ENCODE assay signal across 8 cellular contexts in the genomic region with DNA sequence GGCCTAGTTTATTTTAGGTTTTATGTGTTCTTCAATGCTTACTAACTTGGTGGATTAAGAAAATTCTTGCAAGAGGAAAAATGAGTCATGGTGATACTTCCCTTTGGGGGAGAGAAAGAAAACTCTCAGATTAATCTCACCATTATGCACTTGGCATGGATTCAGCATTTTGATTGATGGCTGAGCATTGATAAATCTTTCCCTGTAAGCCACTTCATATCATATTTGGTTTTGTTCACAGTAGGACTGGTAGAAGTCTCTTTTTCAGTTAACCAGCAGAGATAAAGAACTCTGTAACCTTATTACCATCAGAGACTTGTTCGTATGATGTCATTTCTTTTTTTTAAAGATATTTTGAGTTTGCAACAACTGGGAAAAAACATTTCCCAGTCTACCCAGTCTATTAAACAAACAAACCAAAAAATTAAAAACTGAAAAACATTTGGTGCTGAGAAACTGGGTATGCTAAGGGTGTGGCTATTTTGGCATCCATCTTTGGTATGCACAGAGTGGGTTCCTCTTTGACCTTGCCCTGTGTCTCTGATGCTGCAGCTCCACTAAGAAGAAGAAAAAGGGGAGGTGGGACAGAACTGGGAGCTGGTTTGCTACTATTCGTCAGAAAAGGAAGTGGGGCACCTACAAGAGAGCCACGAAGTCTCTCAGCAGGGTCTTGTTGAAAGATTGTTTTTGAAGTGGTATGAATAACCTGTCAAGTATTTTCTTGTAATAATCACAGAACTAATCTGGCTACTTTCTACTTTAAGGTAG. TPM values are rescaled to one million over a fixed set of nuclear protein-coding genes. Genes with fewer than 3 reads are reported as not detected.
A peak's percentile ranks its signal among the peaks of the same experiment; 100 is the strongest.
DNase-seq lines count a peak whose midpoint lies in the region; ATAC-seq and TF ChIP-seq lines count a peak whose summit lies in the region.

No MANE protein-coding gene starts in this region.

- no peaks in the 10 kb centered on the region for H3K9me3 ChIP-seq in PC-3 (ENCODE audit: low read length)

- H3K4me3 ChIP-seq in PC-3 (ENCODE audit: low read length), result 0 out of 2 replicates have a peak overlapping the region, but pooled peaks have one; percentile 21

- H3K4me1 Mint-ChIP-seq in endothelial cell (ENCODE audit: unreplicated experiment), result peaks cover 33% of the 10 kb centered on the region

- H3K9ac ChIP-seq in PC-3 (ENCODE audit: low read length), result no peak overlapping the region

- no peaks in the 10 kb centered on the region for H3K36me3 Mint-ChIP-seq in endothelial cell (ENCODE audit: low read depth, unreplicated experiment)

- H3K4me1 ChIP-seq in PC-3 (ENCODE audit: insufficient read depth, low read length), result peaks cover 54% of the 10 kb centered on the region

- DNase-seq in GM04503 (ENCODE audit: low read depth) (peak; percentile 40), PC-3 (peak; percentile 90), endothelial cell (ENCODE audit: low spot score) (no peak), pulmonary artery endothelial cell (ENCODE audit: low read depth, low spot score) (peak; percentile 69), iPS-NIHi7 (ENCODE audit: extremely low spot score) (no peak), nucleus accumbens (lab: John Stamatoyannopoulos, UW) (no peak)
- no peak for DNase-seq in activated CD8-positive, alpha-beta memory T cell treated with anti-CD3 and anti-CD28 coated beads, Interleukin-2, amount 50 U/mL, for 48 hours

- intact Hi-C loops in PC-3 (cut with micrococcal nuclease), result no loop called here

- no peak overlapping the region for H3K4me3 Mint-ChIP-seq in endothelial cell (ENCODE audit: unreplicated experiment)

- POLR2A ChIA-PET in PC-3 (lab: Charles Lee; ENCODE audit: unreplicated experiment), result no interaction called here

- peak overlapping the region; percentile 82 for H3K27ac ChIP-seq in PC-3 (ENCODE audit: low read length)

- CTCF ChIA-PET in PC-3 (lab: Charles Lee), result no interaction called here

- H3K27me3 ChIP-seq in PC-3 (ENCODE audit: low read length), result no peaks in the 10 kb centered on the region

- H3K9me2 ChIP-seq in PC-3 (replicated peaks; ENCODE audit: low read length), result no peaks in the 10 kb centered on the region

- peak; percentile 53 for ATAC-seq in PC-3
- no peak for ATAC-seq in GM18858 (IDR thresholded peaks at IDR 0.05; ENCODE audit: unreplicated experiment)

- no peaks in the 10 kb centered on the region for H3F3A ChIP-seq in PC-3 (ENCODE audit: low read length, unreplicated experiment)

- H3K36me3 ChIP-seq in PC-3 (ENCODE audit: low read depth, low read length), result no peaks in the 10 kb centered on the region

- peak overlapping the region; percentile 59 for H3K4me2 ChIP-seq in PC-3 (ENCODE audit: low read length)

- no TSS peak for BruUV-seq in PC-3 (replicated peaks; lab: Mats Ljungman, UMichigan)

- H2AFZ ChIP-seq in PC-3 (ENCODE audit: low read length), result no peak overlapping the region

- peaks cover 2% of the 10 kb centered on the region for H3K27me3 Mint-ChIP-seq in endothelial cell (ENCODE audit: unreplicated experiment)

- TF ChIP-seq CTCF in PC-3 (conservative IDR thresholded peaks at IDR 0.05; ENCODE audit: low read depth, low read length) (no peak), endothelial cell (IDR thresholded peaks at IDR 0.05; ENCODE audit: unreplicated experiment) (no peak)

- peaks cover 98% of the 10 kb centered on the region for H3K79me2 ChIP-seq in PC-3 (ENCODE audit: low read length)

- peak overlapping the region; percentile 61 for H3K27ac Mint-ChIP-seq in endothelial cell (ENCODE audit: unreplicated experiment)

- no peaks in the 10 kb centered on the region for H3K9me3 Mint-ChIP-seq in endothelial cell (ENCODE audit: unreplicated experiment)

- H4K20me1 ChIP-seq in PC-3 (ENCODE audit: low read length), result peaks cover 12% of the 10 kb centered on the region; the same call in 1 of the 2 replicates

RNA-seq across cellular contexts. Expression of gene TMOD3, which starts 17.2 kb away (rescaled TPM):
- total RNA-seq in PC-3 (2014; rRNA removed) (35.5 and 43.9 TPM in 2 replicates), endothelial cell (ENCODE audit: unreplicated experiment) (51.0 TPM), pulmonary artery endothelial cell (73.5 and 75.9 TPM in 2 replicates)

Comparison
In these comparisons a context has a peak if more than half of its experiments do, and no peak if none do; other contexts are left out.
1. DNase-seq: peak in GM04503 (single experiment), PC-3 (single experiment) and pulmonary artery endothelial cell (single experiment); none in endothelial cell (single experiment), iPS-NIHi7 (single experiment), nucleus accumbens (0 of 56) and activated CD8-positive, alpha-beta memory T cell treated with anti-CD3 and anti-CD28 coated beads, Interleukin-2, amount 50 U/mL, for 48 hours (single experiment).